Comparison of ENCODE assay signal across 2 cellular contexts in genomic region chr5:171726819-171727218, GRCh38. TPM values are rescaled to one million over a fixed set of nuclear protein-coding genes. Genes with fewer than 3 reads are reported as not detected.
"Had no signal": no experiment of that assay in that cellular context is flagged by ENCODE, and none has a peak within 500 bp of the region (broad histone marks: within the 10 kb centered on the region; RNA-seq: fewer than 3 reads in every experiment).

No MANE protein-coding gene starts in this region.

RNA-seq across cellular contexts. Expression of gene SMIM23, which starts 58.8 kb away (rescaled TPM):
- total RNA-seq: G401, GM12878 had no signal
